In the genomic region with DNA sequence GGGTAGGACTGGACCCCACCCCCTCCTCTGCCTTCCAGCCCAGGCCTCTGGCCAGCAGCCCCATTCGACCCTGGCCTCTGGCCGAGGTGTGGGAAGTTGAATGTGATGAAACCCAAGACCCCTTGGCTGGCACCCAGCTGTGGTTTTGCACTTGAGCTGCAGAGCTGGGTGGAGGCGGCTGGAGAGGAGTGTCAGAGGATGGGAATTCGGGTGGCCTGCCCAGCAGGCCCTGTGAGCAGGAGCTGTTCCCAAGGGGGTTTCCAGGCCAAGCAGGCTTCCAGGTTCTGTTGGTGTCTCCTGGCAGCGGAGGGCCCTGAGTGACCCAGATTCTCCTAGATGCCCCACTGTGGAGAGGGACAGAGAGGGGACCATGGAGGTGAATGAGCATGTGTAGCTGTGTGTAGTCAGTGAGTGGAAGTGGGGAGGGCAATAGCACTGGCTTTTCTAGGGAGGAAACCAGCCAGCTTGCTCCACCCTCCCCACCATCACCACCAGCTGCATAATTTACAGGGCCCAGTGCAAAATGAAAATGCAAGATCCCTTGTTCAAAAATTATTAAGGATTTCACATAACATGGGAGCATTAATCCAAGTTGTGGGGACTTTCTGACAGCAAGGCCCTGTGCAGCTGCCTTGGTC, we compare ENCODE assay signal across 10 cellular contexts.
A peak's percentile ranks its signal among the peaks of the same experiment; 100 is the strongest.
DNase-seq lines count a peak whose midpoint lies in the region; ATAC-seq, FAIRE-seq and TF ChIP-seq lines count a peak whose summit lies in the region.
"Had no signal": no experiment of that assay in that cellular context is flagged by ENCODE, and none has a peak within 500 bp of the region (broad histone marks: within the 10 kb centered on the region; RNA-seq: fewer than 3 reads in every experiment).

No MANE protein-coding gene starts in this region.

- H3K27ac ChIP-seq in psoas muscle = peak overlapping the region; percentile 80

- WGBS in psoas muscle, 3 donors = 7 to 16% (median 12%) methylated on average over 5 of the region's 5 CpGs

- H3K4me3 Mint-ChIP-seq in activated naive CD4-positive, alpha-beta T cell treated with anti-CD3 and anti-CD28 coated beads for 36 hours = no peak overlapping the region
- H3K4me3 Mint-ChIP-seq: mesothelial cell of epicardium had no signal

- TF ChIP-seq CTCF in fibroblast of villous mesenchyme (IDR thresholded peaks at IDR 0.05; ENCODE audit: insufficient read depth, low read depth, low read length) = no peak
- no peak for TF ChIP-seq CTCF in psoas muscle (IDR thresholded peaks at IDR 0.05)
- TF ChIP-seq CTCF in GM10266 (IDR thresholded peaks at IDR 0.05; ENCODE audit: control insufficient read depth, insufficient read depth, low read depth, missing control alignments) = no peak

- H3K4me1 ChIP-seq in psoas muscle = peaks cover 51% of the 10 kb centered on the region

- H3K36me3 ChIP-seq in psoas muscle (ENCODE audit: insufficient read depth in 1 of 2, low read depth in 1 of 2) = no peaks in the 10 kb centered on the region

- peak; percentile 86 to 96 (median 92) for ATAC-seq in psoas muscle
- no peak for ATAC-seq in GM19395 (IDR thresholded peaks at IDR 0.05; ENCODE audit: unreplicated experiment)
- no peak for ATAC-seq in GM21576 (IDR thresholded peaks at IDR 0.05; ENCODE audit: unreplicated experiment)

- H3K27me3 ChIP-seq in psoas muscle (ENCODE audit: insufficient read depth in 3 of 3, low read length in 2 of 3) = no peaks in the 10 kb centered on the region

- H3K9me3 Mint-ChIP-seq in activated naive CD4-positive, alpha-beta T cell treated with anti-CD3 and anti-CD28 coated beads for 36 hours = no peaks in the 10 kb centered on the region
- H3K9me3 Mint-ChIP-seq: mesothelial cell of epicardium had no signal

- peaks cover 11% of the 10 kb centered on the region for H3K27me3 Mint-ChIP-seq in activated naive CD4-positive, alpha-beta T cell treated with anti-CD3 and anti-CD28 coated beads for 36 hours (ENCODE audit: low read depth)

- H3K4me3 ChIP-seq in fibroblast of villous mesenchyme (ENCODE audit: low read depth, low read length) (no peak overlapping the region), psoas muscle (no peak overlapping the region)

- H3K36me3 Mint-ChIP-seq in activated naive CD4-positive, alpha-beta T cell treated with anti-CD3 and anti-CD28 coated beads for 36 hours (ENCODE audit: low read depth) = no peaks in the 10 kb centered on the region
- H3K36me3 Mint-ChIP-seq: mesothelial cell of epicardium had no signal

- H3K4me1 Mint-ChIP-seq in activated naive CD4-positive, alpha-beta T cell treated with anti-CD3 and anti-CD28 coated beads for 36 hours (ENCODE audit: low read depth) = peaks cover 15% of the 10 kb centered on the region

- intact Hi-C loops in psoas muscle (cut with DNase I) = loop anchor here in 1 of 2 donors (5.0 kb wide), 1 partner anchor 263 kb away; a partner anchor contains a TSS
- intact Hi-C loops in activated naive CD4-positive, alpha-beta T cell treated with anti-CD3 and anti-CD28 coated beads for 36 hours (cut with micrococcal nuclease) = no loop called here

- CTCF ChIA-PET in activated naive CD4-positive, alpha-beta T cell treated with anti-CD3 and anti-CD28 coated beads for 36 hours (lab: Charles Lee) = interaction anchor here (0.6 to 3.4 kb wide), 5 partner anchors 9 to 265 kb away, joined by 3 to 13 read pairs (median 3); no protein-coding TSS in a partner anchor

- peak; percentile 63 for FAIRE-seq in RCC 7860 (lab: Jason Lieb, UNC)

- H3K27ac Mint-ChIP-seq in activated naive CD4-positive, alpha-beta T cell treated with anti-CD3 and anti-CD28 coated beads for 36 hours = no peak overlapping the region

- no peaks in the 10 kb centered on the region for H3K9me3 ChIP-seq in psoas muscle

- DNase-seq in DMS79 (lab: John Stamatoyannopoulos, UW) = peak; percentile 32
- DNase-seq in RCC 7860 (ENCODE audit: low spot score) = peak; percentile 92
- DNase-seq in fibroblast of villous mesenchyme (ENCODE audit: low read depth) = peak; percentile 96
- DNase-seq in psoas muscle = peak; percentile 94 to 95
- no peak for DNase-seq in GM10266 (ENCODE audit: extremely low spot score)
- no peak for DNase-seq in activated naive CD4-positive, alpha-beta T cell treated with anti-CD3 and anti-CD28 coated beads for 36 hours
- DNase-seq: activated naive CD4-positive, alpha-beta T cell treated with Interleukin-2 at 50 U/mL for 16 hours had no signal

Comparison
In these comparisons a context has a peak if more than half of its experiments do, and no peak if none do; other contexts are left out.
1. DNase-seq: peak in DMS79 (single experiment), RCC 7860 (single experiment), fibroblast of villous mesenchyme (single experiment) and psoas muscle (2 of 2); none in GM10266 (single experiment) and activated naive CD4-positive, alpha-beta T cell treated with anti-CD3 and anti-CD28 coated beads for 36 hours (single experiment).
2. ATAC-seq: peak in psoas muscle (4 of 4); none in GM19395 (single experiment) and GM21576 (single experiment).